In the genomic region with DNA sequence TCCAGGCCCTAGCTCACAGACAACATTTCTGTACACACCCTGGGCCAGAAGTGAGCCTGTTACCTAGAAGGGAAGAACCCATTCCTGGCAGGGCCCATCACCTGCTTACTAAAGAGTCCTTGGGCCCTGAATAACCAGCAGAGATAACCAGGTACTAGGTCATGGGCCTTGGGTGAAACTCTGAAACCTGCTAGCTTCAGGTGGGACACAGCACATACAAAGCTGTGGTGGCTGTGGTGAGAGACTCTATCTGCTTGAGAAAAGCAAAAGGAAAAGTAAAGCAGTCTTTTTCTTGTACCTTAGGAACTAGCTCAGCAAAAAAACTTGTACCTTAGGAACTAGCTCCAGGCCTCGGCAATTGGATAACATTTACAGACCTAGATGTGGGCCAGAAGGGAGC, we compare ENCODE assay signal across 9 cellular contexts.
"Had no signal": no experiment of that assay in that cellular context is flagged by ENCODE, and none has a peak within 500 bp of the region (broad histone marks: within the 10 kb centered on the region; RNA-seq: fewer than 3 reads in every experiment).

No MANE protein-coding gene starts in this region.

- H3K4me2 ChIP-seq: GM23338 had no signal

- H3K27ac ChIP-seq: GM23248 had no signal

- H3K9me3 ChIP-seq: HAP-1 had no signal

- H3K4me1 Mint-ChIP-seq: GM23338, H9 had no signal

- DNase-seq: GM23248, GOT3, H7, H9, HCEC 1CT, HFFc6 had no signal

- H3K9ac ChIP-seq: GM23248 had no signal

- H3K9me3 Mint-ChIP-seq: GM23338, H9 had no signal

- H3K36me3 ChIP-seq: HAP-1 had no signal

- H3K4me3 ChIP-seq: GM23248, GM23338, HAP-1 had no signal

- H3K4me3 Mint-ChIP-seq: GM23338, H9, HFFc6 had no signal

- H3K4me1 ChIP-seq: HAP-1 had no signal

- H2AFZ ChIP-seq: GM23248, GM23338 had no signal

- ATAC-seq: GM23338, HCT116 had no signal

- H3K27ac Mint-ChIP-seq: GM23338, H9, HFFc6 had no signal
